ENCODE assay signal across 9 cellular contexts in the genomic region with DNA sequence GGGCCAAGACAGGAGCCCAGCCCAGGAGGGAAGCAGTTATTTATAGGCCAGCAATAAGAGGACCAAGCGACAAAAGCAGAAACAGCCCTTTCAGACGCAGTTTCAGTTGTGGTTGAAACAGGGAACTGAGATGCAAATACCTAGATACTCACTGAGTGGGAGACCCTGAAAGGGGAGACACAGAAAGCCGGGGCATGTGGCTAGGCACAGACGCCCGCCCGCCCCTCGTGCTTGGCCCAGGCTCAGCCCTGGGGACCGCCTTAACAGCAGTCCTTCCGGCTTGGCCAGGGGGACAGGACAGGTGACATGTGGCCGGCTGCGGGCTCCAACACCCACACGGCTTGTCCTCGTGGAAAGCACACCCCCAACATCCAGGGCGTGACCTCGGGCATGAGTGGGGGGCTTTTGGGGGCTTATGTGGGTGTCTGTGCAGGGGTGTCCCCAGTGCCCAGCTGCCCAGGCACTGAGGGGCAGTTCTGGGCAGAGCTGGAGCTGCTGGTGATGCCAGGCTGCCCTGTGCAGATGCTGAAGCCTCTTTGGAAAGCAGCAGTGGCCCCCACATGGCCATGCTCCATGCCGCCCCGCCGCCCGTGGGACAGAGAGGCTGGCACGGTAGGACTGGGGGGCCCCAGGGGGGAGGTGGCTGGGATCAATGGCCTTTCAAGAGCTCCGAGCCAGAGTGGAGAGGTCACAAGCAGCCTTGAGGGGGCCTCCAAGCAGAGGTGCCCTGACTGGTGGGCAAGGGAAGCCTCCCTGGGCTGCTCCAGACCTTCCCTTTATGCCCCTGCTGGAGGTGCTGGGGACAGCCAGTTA. TPM values are rescaled to one million over a fixed set of nuclear protein-coding genes. Genes with fewer than 3 reads are reported as not detected.
DNase-seq lines count a peak whose midpoint lies in the region; ATAC-seq and TF ChIP-seq lines count a peak whose summit lies in the region.
"Had no signal": no experiment of that assay in that cellular context is flagged by ENCODE, and none has a peak within 500 bp of the region (broad histone marks: within the 10 kb centered on the region; RNA-seq: fewer than 3 reads in every experiment).

No MANE protein-coding gene starts in this region.

- no peak overlapping the region for H3K27ac Mint-ChIP-seq in H9
- H3K27ac Mint-ChIP-seq in activated naive CD4-positive, alpha-beta T cell treated with anti-CD3 and anti-CD28 coated beads for 36 hours: no peak overlapping the region

- no peak overlapping the region for H3K56ac ChIP-seq in H9 (ENCODE audit: insufficient read length, low read depth, low read length)

- intact Hi-C loops in left colon (cut with DNase I, micrococcal nuclease): no loop called here
- intact Hi-C loops in activated naive CD4-positive, alpha-beta T cell treated with anti-CD3 and anti-CD28 coated beads for 36 hours (cut with micrococcal nuclease): no loop called here

- CTCF ChIA-PET in activated naive CD4-positive, alpha-beta T cell treated with anti-CD3 and anti-CD28 coated beads for 36 hours (lab: Charles Lee): no interaction called here

- H2BK120ac ChIP-seq in H9 (ENCODE audit: low read depth, low read length, poor library complexity, severe bottlenecking): no peak overlapping the region

- H3K79me1 ChIP-seq in H9 (ENCODE audit: insufficient read depth, low read depth, low read length, poor library complexity, severe bottlenecking): no peaks in the 10 kb centered on the region

- H2BK5ac ChIP-seq in H9 (ENCODE audit: insufficient read length, low read length): no peak overlapping the region

- no peak overlapping the region for H4K5ac ChIP-seq in H9 (ENCODE audit: insufficient read length, low read depth, low read length)

- H4K20me1 ChIP-seq in H9 (ENCODE audit: control insufficient read depth, insufficient read depth, insufficient read length): no peaks in the 10 kb centered on the region

- no peak overlapping the region for H2BK15ac ChIP-seq in H9 (ENCODE audit: low read depth, low read length)

- no peak overlapping the region for H2AFZ ChIP-seq in H9 (ENCODE audit: low read length)

- H3T11ph ChIP-seq in H9 (ENCODE audit: low read length): no peak overlapping the region

- no peak overlapping the region for H3K23ac ChIP-seq in H9 (ENCODE audit: insufficient read length, low read depth, low read length)

- H3K23me2 ChIP-seq in H9 (ENCODE audit: insufficient read length, low read depth, low read length, poor library complexity, severe bottlenecking): no peaks in the 10 kb centered on the region

- H3K4me3 Mint-ChIP-seq in H9: no peak overlapping the region
- H3K4me3 Mint-ChIP-seq in activated naive CD4-positive, alpha-beta T cell treated with anti-CD3 and anti-CD28 coated beads for 36 hours: no peak overlapping the region

- WGBS in H9 (ENCODE audit: extremely low coverage, insufficient read length, low lambda C conversion rate): no CpG with 5 or more reads among the region's 21 CpGs

- H3K9me3 ChIP-seq in H9 (ENCODE audit: control insufficient read depth, low read depth, low read length): no peaks in the 10 kb centered on the region

- H4K8ac ChIP-seq in H9 (replicated peaks; ENCODE audit: insufficient read length, low read depth, low read length): no peak overlapping the region

- no peak overlapping the region for H3K4me2 ChIP-seq in H9 (ENCODE audit: insufficient read depth, insufficient read length, low read length)

- no peak overlapping the region for H3K4ac ChIP-seq in H9 (ENCODE audit: low read depth, low read length)

- 0 out of 4 replicates have a peak, but pooled peaks cover 0 to 2% of the 10 kb centered on the region in 2 experiments for H3K4me1 Mint-ChIP-seq in H9
- H3K4me1 Mint-ChIP-seq in activated naive CD4-positive, alpha-beta T cell treated with anti-CD3 and anti-CD28 coated beads for 36 hours (ENCODE audit: low read depth): no peaks in the 10 kb centered on the region

- no peak overlapping the region for H2BK12ac ChIP-seq in H9 (ENCODE audit: insufficient read length, low read depth, low read length)

- no peaks in the 10 kb centered on the region; a peak in 1 of 5 replicates for H3K9me3 Mint-ChIP-seq in H9
- H3K9me3 Mint-ChIP-seq in activated naive CD4-positive, alpha-beta T cell treated with anti-CD3 and anti-CD28 coated beads for 36 hours: peaks cover 2% of the 10 kb centered on the region

- no peak overlapping the region for H3K27ac ChIP-seq in H9 (ENCODE audit: insufficient read length, low read depth, low read length)

- no peak overlapping the region for H3K14ac ChIP-seq in H9 (ENCODE audit: insufficient read depth, low read length)

- no peak overlapping the region for H3K18ac ChIP-seq in H9 (ENCODE audit: insufficient read length, low read depth, low read length)

- H2AK5ac ChIP-seq in H9 (ENCODE audit: insufficient read length, low read length): no peak overlapping the region

- no peak overlapping the region for H2BK20ac ChIP-seq in H9 (ENCODE audit: low read depth, low read length, poor library complexity, severe bottlenecking)

- ATAC-seq in GM18519 (IDR thresholded peaks at IDR 0.05; ENCODE audit: low FRiP score, unreplicated experiment): peak; percentile 76
- peak; percentile 11 for ATAC-seq in left colon

- H4K91ac ChIP-seq in H9 (ENCODE audit: insufficient read length, low read depth, low read length): no peak overlapping the region

- H3K27me3 ChIP-seq in H9 (ENCODE audit: insufficient read depth, low read length): peaks cover 8% of the 10 kb centered on the region; the same call in 1 of the 2 replicates

- TF ChIP-seq CTCF in H9 (conservative IDR thresholded peaks at IDR 0.05): peak; percentile 30; the same call in 1 of the 3 replicates

- no peaks in the 10 kb centered on the region for H3K79me2 ChIP-seq in H9 (ENCODE audit: insufficient read depth, low read length)

- H3K9ac ChIP-seq in H9 (ENCODE audit: extremely low read depth, insufficient read length, low read length): no peak overlapping the region

- peaks cover 31% of the 10 kb centered on the region for H3K27me3 Mint-ChIP-seq in H9 (ENCODE audit: low read depth)
- no peaks in the 10 kb centered on the region for H3K27me3 Mint-ChIP-seq in activated naive CD4-positive, alpha-beta T cell treated with anti-CD3 and anti-CD28 coated beads for 36 hours (ENCODE audit: low read depth)

- 0 out of 7 replicates have a peak, but pooled peaks cover 0 to 3% (median 0%) of the 10 kb centered on the region in 3 experiments for H3K36me3 Mint-ChIP-seq in H9 (ENCODE audit: insufficient read depth in 1 of 3, low read depth in 3 of 3)
- no peaks in the 10 kb centered on the region for H3K36me3 Mint-ChIP-seq in activated naive CD4-positive, alpha-beta T cell treated with anti-CD3 and anti-CD28 coated beads for 36 hours (ENCODE audit: low read depth)

- H3K4me1 ChIP-seq in H9 (ENCODE audit: insufficient read depth, low read length): no peaks in the 10 kb centered on the region; the same call in 1 of the 2 replicates

- DNase-seq in H9: no peak
- DNase-seq in Kasumi-1 (lab: John Stamatoyannopoulos, UW): peak; percentile 76 to 78
- peak in 1 of 2 donors; percentile 28 for DNase-seq in left colon
- DNase-seq in dermis blood vessel endothelial cell: no peak
- no peak for DNase-seq in mucosa of gallbladder (ENCODE audit: low spot score)
- no peak for DNase-seq in activated naive CD4-positive, alpha-beta T cell treated with anti-CD3 and anti-CD28 coated beads for 36 hours
- DNase-seq in NK-92 (lab: John Stamatoyannopoulos, UW; ENCODE audit: unreplicated experiment): no peak
- DNase-seq: activated effector memory CD4-positive, alpha-beta T cell treated with anti-CD3 and anti-CD28 coated beads, Interleukin-2, amount 50 U/mL, for 16 hours had no signal

RNA-seq across cellular contexts. Expression of gene PLD4, which starts 2.1 kb away (rescaled TPM):
- total RNA-seq in H9 (2021) (not detected in 2 replicates), left colon (1 to 10 TPM in 1 of 2 donors, not detected in 1; 2.2 TPM), dermis blood vessel endothelial cell (under 0.01 and 0.05 TPM in 2 replicates), mucosa of gallbladder (16.7 TPM)
- total RNA-seq in activated naive CD4-positive, alpha-beta T cell treated with anti-CD3 and anti-CD28 coated beads for 36 hours: not detected

RNA-seq across cellular contexts. Expression of gene AHNAK2, which starts 51.3 kb away (rescaled TPM):
- total RNA-seq in H9 (2021): 2.3 and 2.8 TPM in 2 replicates
- 10 to 100 TPM in 1 of 2 donors, 1 to 10 TPM in 1; 3.2 to 23.4 TPM for total RNA-seq in left colon
- total RNA-seq in dermis blood vessel endothelial cell: 24.5 and 40.5 TPM in 2 replicates
- total RNA-seq in mucosa of gallbladder: 16.0 TPM
- total RNA-seq in activated naive CD4-positive, alpha-beta T cell treated with anti-CD3 and anti-CD28 coated beads for 36 hours: under 1 TPM; 0.10 TPM

RNA-seq across cellular contexts. Expression of gene CLBA1, which starts 58.8 kb away (rescaled TPM):
- total RNA-seq in H9 (2021) (2.4 and 3.0 TPM in 2 replicates), left colon (1 to 10 TPM; 4.2 to 6.5 TPM), dermis blood vessel endothelial cell (3.7 and 4.6 TPM in 2 replicates), mucosa of gallbladder (17.3 TPM)
- under 1 TPM; 0.40 to 0.43 TPM for total RNA-seq in activated naive CD4-positive, alpha-beta T cell treated with anti-CD3 and anti-CD28 coated beads for 36 hours

Comparison
In these comparisons a context has a peak if more than half of its experiments do, and no peak if none do; other contexts are left out.
1. DNase-seq: peak in Kasumi-1 (2 of 2); none in H9 (single experiment), dermis blood vessel endothelial cell (single experiment), mucosa of gallbladder (single experiment), activated naive CD4-positive, alpha-beta T cell treated with anti-CD3 and anti-CD28 coated beads for 36 hours (single experiment) and NK-92 (single experiment).